ENCODE assay signal across 1 cellular context in genomic region chr2:100893753-100894530, GRCh38.
TF ChIP-seq lines count a peak whose summit lies in the region.

No MANE protein-coding gene starts in this region.

TF ChIP-seq in GM12878, 131 proteins besides CTCF, POLR2A, EP300 and RAD21 (continued from another document):
- TF ChIP-seq ZBTB40 (IDR thresholded peaks at IDR 0.05; ENCODE audit: borderline replicate concordance) (peak; percentile 86), ATF7 (IDR thresholded peaks at IDR 0.05; ENCODE audit: low read depth) (no peak), CREB1 (IDR thresholded peaks at IDR 0.05; ENCODE audit: low read depth) (peak; percentile 84)
TF ChIP-seq in GM12878: peak in this region for 12.
